Comparison of ENCODE assay signal across 8 cellular contexts in the genomic region with DNA sequence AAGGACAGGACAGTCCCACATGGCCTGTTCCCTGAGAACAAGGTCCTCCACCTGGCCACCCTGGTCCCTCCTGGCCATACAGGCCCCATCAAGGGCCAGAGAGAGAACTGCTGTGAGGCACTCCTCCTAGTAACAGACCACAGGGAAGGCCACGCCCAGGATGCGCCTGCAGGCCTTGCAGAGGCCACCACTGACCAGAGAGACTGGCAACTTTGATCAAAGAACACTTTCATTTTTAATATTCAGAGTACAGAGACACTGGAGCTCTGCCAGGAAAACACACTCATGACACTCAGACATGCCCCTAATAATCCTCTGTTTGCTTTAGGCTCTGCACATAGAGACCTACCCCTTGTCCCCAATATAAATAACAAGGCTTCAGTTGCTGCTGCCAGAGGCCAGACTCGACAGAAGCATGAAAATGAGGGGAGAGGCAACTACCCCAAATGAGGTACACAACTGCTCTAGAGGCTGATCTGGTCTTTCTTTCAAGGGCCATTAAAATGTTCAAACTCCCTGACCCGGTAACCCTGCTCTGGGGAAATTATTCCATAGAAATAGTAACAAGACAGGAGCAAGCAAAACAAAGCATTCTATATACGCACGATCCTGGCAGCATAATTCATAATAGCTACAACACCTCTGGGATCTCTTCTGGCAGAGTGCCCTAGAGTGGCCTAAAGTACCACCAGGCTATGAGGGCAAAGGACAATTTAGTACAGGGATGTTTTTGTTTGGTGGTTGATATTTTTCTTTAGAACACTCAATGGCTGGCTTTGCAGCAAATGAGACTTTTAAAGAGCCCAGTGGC. TPM values are rescaled to one million over a fixed set of nuclear protein-coding genes. Genes with fewer than 3 reads are reported as not detected.
DNase-seq lines count a peak whose midpoint lies in the region; ATAC-seq and TF ChIP-seq lines count a peak whose summit lies in the region.

No MANE protein-coding gene starts in this region.

- peaks cover 60 to 65% of the 10 kb centered on the region in 2 donors for H3K4me1 Mint-ChIP-seq in effector memory CD8-positive, alpha-beta T cell (ENCODE audit: low read depth in 2 of 2)
- H3K4me1 Mint-ChIP-seq in naive thymus-derived CD4-positive, alpha-beta T cell: peaks cover 39 to 76% (median 66%) of the 10 kb centered on the region in 7 donors

- H3K36me3 Mint-ChIP-seq in effector memory CD8-positive, alpha-beta T cell (ENCODE audit: insufficient read depth): peaks cover 28% of the 10 kb centered on the region
- H3K36me3 Mint-ChIP-seq in naive thymus-derived CD4-positive, alpha-beta T cell: peaks cover 0 to 24% (median 19%) of the 10 kb centered on the region in 5 donors

- peak overlapping the region; percentile 69 to 73 for H3K4me3 Mint-ChIP-seq in effector memory CD8-positive, alpha-beta T cell
- peak overlapping the region in 4 of 10 donors; percentile 9 to 51 (median 20) for H3K4me3 Mint-ChIP-seq in naive thymus-derived CD4-positive, alpha-beta T cell

- peak overlapping the region; percentile 23; the same call in 1 of the 2 replicates for H3K4me3 ChIP-seq in GM12864 (ENCODE audit: low read depth, low read length)
- H3K4me3 ChIP-seq in Panc1 (ENCODE audit: low read depth in 2 of 2, low read length in 2 of 2): no peak overlapping the region
- H3K4me3 ChIP-seq in naive thymus-derived CD4-positive, alpha-beta T cell (ENCODE audit: low read length): no peak overlapping the region
- H3K4me3 ChIP-seq in H7 (ENCODE audit: insufficient read depth, low read depth, low read length): no peak overlapping the region

- DNase-seq in GM12864 (ENCODE audit: low read depth): no peak
- DNase-seq in Panc1 (ENCODE audit: low read depth, low spot score): no peak
- DNase-seq in effector memory CD8-positive, alpha-beta T cell: no peak
- DNase-seq in naive thymus-derived CD4-positive, alpha-beta T cell: no peak
- no peak for DNase-seq in H7
- DNase-seq in midbrain (lab: John Stamatoyannopoulos, UW): no peak

- in situ Hi-C loops in Panc1 (cut with HindIII; ENCODE audit: low pct_unique_long_range_greater_than_20kb, low sequenced_read_pairs): no loop called here

- peaks cover 48% of the 10 kb centered on the region for H3K4me1 ChIP-seq in Panc1 (ENCODE audit: control insufficient read depth, insufficient read depth, low read length)
- H3K4me1 ChIP-seq in naive thymus-derived CD4-positive, alpha-beta T cell (ENCODE audit: control insufficient read depth in 2 of 2, insufficient read depth in 2 of 2, low read length in 2 of 2): peaks cover 29 to 53% of the 10 kb centered on the region in 2 donors

- 0 out of 2 replicates have a peak, but pooled peaks have one; percentile 16 for ATAC-seq in Panc1
- ATAC-seq in effector memory CD8-positive, alpha-beta T cell (replicated peaks): peak; percentile 19
- peak; percentile 44 for ATAC-seq in naive thymus-derived CD4-positive, alpha-beta T cell
- ATAC-seq in GM19452 (IDR thresholded peaks at IDR 0.05; ENCODE audit: unreplicated experiment): no peak
- ATAC-seq in GM19324 (IDR thresholded peaks at IDR 0.05; ENCODE audit: low FRiP score, unreplicated experiment): no peak

- H3K27ac Mint-ChIP-seq in effector memory CD8-positive, alpha-beta T cell: peak overlapping the region; percentile 88 to 95
- H3K27ac Mint-ChIP-seq in naive thymus-derived CD4-positive, alpha-beta T cell: peak overlapping the region; percentile 42 to 86 (median 74)

- H3K9me3 Mint-ChIP-seq in effector memory CD8-positive, alpha-beta T cell: peaks cover 4 to 13% of the 10 kb centered on the region in 2 donors
- peaks cover 0 to 12% (median 0%) of the 10 kb centered on the region in 11 donors for H3K9me3 Mint-ChIP-seq in naive thymus-derived CD4-positive, alpha-beta T cell

- POLR2A ChIA-PET in Panc1 (lab: Charles Lee): no interaction called here
- POLR2A ChIA-PET in naive thymus-derived CD4-positive, alpha-beta T cell (lab: Charles Lee): no interaction called here

- no peaks in the 10 kb centered on the region for H3K27me3 ChIP-seq in Panc1 (ENCODE audit: control insufficient read depth, insufficient read depth, low read length)
- no peaks in the 10 kb centered on the region for H3K27me3 ChIP-seq in naive thymus-derived CD4-positive, alpha-beta T cell (ENCODE audit: control insufficient read depth in 2 of 2, insufficient read depth in 2 of 2, low read length in 2 of 2)
- H3K27me3 ChIP-seq in H7 (ENCODE audit: control insufficient read depth, insufficient read depth, low read length): no peaks in the 10 kb centered on the region

- no peak for TF ChIP-seq CTCF in GM12864 (IDR thresholded peaks at IDR 0.05; ENCODE audit: low read depth, low read length, missing control alignments)
- no peak for TF ChIP-seq CTCF in Panc1 (IDR thresholded peaks at IDR 0.05)

- no peaks in the 10 kb centered on the region for H3K27me3 Mint-ChIP-seq in effector memory CD8-positive, alpha-beta T cell
- H3K27me3 Mint-ChIP-seq in naive thymus-derived CD4-positive, alpha-beta T cell: no peaks in the 10 kb centered on the region

- H3K36me3 ChIP-seq in Panc1 (ENCODE audit: control insufficient read depth, insufficient read depth, low read length) (no peaks in the 10 kb centered on the region), H7 (replicated peaks; ENCODE audit: control insufficient read depth, insufficient read depth, low read length) (peaks cover 6% of the 10 kb centered on the region)
- peaks cover 0 to 29% (median 0%) of the 10 kb centered on the region in 3 experiments for H3K36me3 ChIP-seq in naive thymus-derived CD4-positive, alpha-beta T cell (ENCODE audit: control insufficient read depth in 2 of 3, insufficient read depth in 3 of 3, low read length in 3 of 3)

- CTCF ChIA-PET in Panc1 (lab: Charles Lee): interaction anchor here (0.6 kb wide), 1 partner anchor 17 kb away, joined by 3 read pairs; no protein-coding TSS in a partner anchor
- CTCF ChIA-PET in naive thymus-derived CD4-positive, alpha-beta T cell (lab: Charles Lee): no interaction called here

- no peaks in the 10 kb centered on the region for H3K9me3 ChIP-seq in Panc1 (ENCODE audit: control insufficient read depth, insufficient read depth, low read depth, low read length)
- no peaks in the 10 kb centered on the region for H3K9me3 ChIP-seq in naive thymus-derived CD4-positive, alpha-beta T cell (ENCODE audit: control insufficient read depth in 2 of 3, low read length in 3 of 3)

- intact Hi-C loops in Panc1 (cut with micrococcal nuclease; ENCODE audit: unreplicated experiment): no loop called here
- intact Hi-C loops in naive thymus-derived CD4-positive, alpha-beta T cell (cut with micrococcal nuclease): no loop called here

- peak overlapping the region; percentile 65 for H3K27ac ChIP-seq in Panc1 (ENCODE audit: low read length)
- peak overlapping the region; percentile 12 for H3K27ac ChIP-seq in naive thymus-derived CD4-positive, alpha-beta T cell (ENCODE audit: low read depth, low read length)

- BruUV-seq in Panc1 (replicated peaks; lab: Mats Ljungman, UMichigan): no TSS peak

RNA-seq across cellular contexts. Expression of a gene that starts 44.7 kb away (rescaled TPM):
- 35.5 TPM for total RNA-seq in Panc1 (2021; ENCODE audit: unreplicated experiment)
- polyA plus RNA-seq in Panc1 (2012; ENCODE audit: insufficient read length): 54.3 TPM
- 10 to 100 TPM; 51.6 to 61.5 (median 56.9) TPM for total RNA-seq in naive thymus-derived CD4-positive, alpha-beta T cell
- 100 to 1,000 TPM in 1 of 2 donors, 10 to 100 TPM in 1; 88.2 to 115 TPM for polyA plus RNA-seq in naive thymus-derived CD4-positive, alpha-beta T cell
- 40.0 and 40.9 TPM in 2 replicates for total RNA-seq in H7 (2014; rRNA removed; shearing (Covaris generic))

RNA-seq across cellular contexts. Expression of a gene that starts 47.6 kb away (rescaled TPM):
- 38.8 TPM for total RNA-seq in Panc1 (2021; ENCODE audit: unreplicated experiment)
- polyA plus RNA-seq in Panc1 (2012; ENCODE audit: insufficient read length): 46.2 TPM
- total RNA-seq in naive thymus-derived CD4-positive, alpha-beta T cell: 100 to 1,000 TPM in 2 of 5 experiments, 10 to 100 TPM in 3; 48.8 to 289 (median 94.0) TPM
- polyA plus RNA-seq in naive thymus-derived CD4-positive, alpha-beta T cell: 1 to 10 TPM; 1.7 to 4.9 TPM
- total RNA-seq in H7 (2014; rRNA removed; shearing (Covaris generic)): 51.6 and 65.4 TPM in 2 replicates

RNA-seq across cellular contexts. Expression of a gene that starts 54.3 kb away (rescaled TPM):
- not detected for total RNA-seq in Panc1 (2021; ENCODE audit: unreplicated experiment)
- polyA plus RNA-seq in Panc1 (2012; ENCODE audit: insufficient read length): not detected
- total RNA-seq in naive thymus-derived CD4-positive, alpha-beta T cell: not detected
- not detected for polyA plus RNA-seq in naive thymus-derived CD4-positive, alpha-beta T cell
- total RNA-seq in H7 (2014; rRNA removed; shearing (Covaris generic)): 32.3 and 35.2 TPM in 2 replicates

Comparison
In these comparisons a context has a peak if more than half of its experiments do, and no peak if none do; other contexts are left out.
1. ATAC-seq: peak in Panc1 (single experiment), effector memory CD8-positive, alpha-beta T cell (single experiment) and naive thymus-derived CD4-positive, alpha-beta T cell (single experiment); none in GM19452 (single experiment) and GM19324 (single experiment).
2. RNA of a gene that starts 54.3 kb away (total RNA-seq): 32.3 to 35.2 TPM in H7; not detected in Panc1 (single experiment) and not detected in naive thymus-derived CD4-positive, alpha-beta T cell; every median in the first group is over 10 times any median in the second.